ENCODE assay signal across 8 cellular contexts in genomic region chr11:57530215-57530595, GRCh38. TPM values are rescaled to one million over a fixed set of nuclear protein-coding genes. Genes with fewer than 3 reads are reported as not detected.
DNase-seq lines count a peak whose midpoint lies in the region; ATAC-seq and TF ChIP-seq lines count a peak whose summit lies in the region.

No MANE protein-coding gene starts in this region.

- peak overlapping the region; percentile 21 for H3K9ac ChIP-seq in rectal smooth muscle tissue (ENCODE audit: low read length)

- H3K4me3 ChIP-seq in H7 (ENCODE audit: insufficient read depth, low read depth, low read length), result peak overlapping the region; percentile 64
- H3K4me3 ChIP-seq in fibroblast of villous mesenchyme (ENCODE audit: low read depth, low read length), result peak overlapping the region; percentile 74
- peak overlapping the region; percentile 86 for H3K4me3 ChIP-seq in rectal smooth muscle tissue (ENCODE audit: low read length)

- H3K4me1 Mint-ChIP-seq in T-cell, result peaks cover 32 to 38% (median 37%) of the 10 kb centered on the region in 3 donors

- CTCF ChIA-PET in T-cell (lab: Charles Lee) (interaction anchor here (0.5 to 7.9 kb wide), 9 partner anchors 9 to 270 kb away, joined by 3 to 126 read pairs (median 7); partner anchors contain the start of genes SSRP1 (in 1 of the 2) and UBE2L6 (in 1 of the 2)), GM10248 (lab: Yijun Ruan, JAX) (interaction anchor here (1.5 to 10.0 kb wide), 5 partner anchors 13 to 177 kb away, joined by 3 to 247 read pairs (median 114); partner anchors contain the start of genes RTN4RL2 and SLC43A1)

- no peaks in the 10 kb centered on the region for H3K27me3 ChIP-seq in H7 (ENCODE audit: control insufficient read depth, insufficient read depth, low read length)
- no peaks in the 10 kb centered on the region for H3K27me3 ChIP-seq in rectal smooth muscle tissue (ENCODE audit: control insufficient read depth, insufficient read depth, low read length)

- H3K36me3 Mint-ChIP-seq in T-cell, result peaks cover 5% of the 10 kb centered on the region

- POLR2A ChIA-PET in T-cell (lab: Charles Lee) (no interaction called here), GM10248 (lab: Yijun Ruan, JAX) (no interaction called here)

- no peak for TF ChIP-seq CTCF in fibroblast of villous mesenchyme (IDR thresholded peaks at IDR 0.05; ENCODE audit: insufficient read depth, low read depth, low read length)
- no peak for TF ChIP-seq CTCF in GM10248 (IDR thresholded peaks at IDR 0.05; ENCODE audit: control extremely low read depth, extremely low read depth, low read depth, missing control alignments)

- ATAC-seq in T-cell (replicated peaks in 1 of 4) (no peak), HG03571 (IDR thresholded peaks at IDR 0.05; ENCODE audit: unreplicated experiment) (no peak)

- peaks cover 10% of the 10 kb centered on the region for H3K4me1 ChIP-seq in rectal smooth muscle tissue (ENCODE audit: control insufficient read depth, insufficient read depth, low read length)

- H3K36me3 ChIP-seq in H7 (replicated peaks; ENCODE audit: control insufficient read depth, insufficient read depth, low read length), result peaks cover 4% of the 10 kb centered on the region
- H3K36me3 ChIP-seq in rectal smooth muscle tissue (ENCODE audit: control insufficient read depth, insufficient read depth, low read length), result no peaks in the 10 kb centered on the region

- peak overlapping the region; percentile 96 for H3K27ac Mint-ChIP-seq in T-cell

- no peaks in the 10 kb centered on the region for H3K9me3 Mint-ChIP-seq in T-cell

- H3K27me3 Mint-ChIP-seq in T-cell, result no peaks in the 10 kb centered on the region

- DNase-seq in H7 (no peak), T-cell (peak in 2 of 34 experiments; percentile 2 to 12), fibroblast of villous mesenchyme (ENCODE audit: low read depth) (no peak), GM10248 (ENCODE audit: extremely low spot score) (no peak), hepatic stellate cell (ENCODE audit: low spot score) (no peak), SHP77 treated with DMSO at 0.1 percent for 48 hours (lab: John Stamatoyannopoulos, UW) (no peak)

- H3K4me3 Mint-ChIP-seq in T-cell, result peak overlapping the region; percentile 89 to 97 (median 91)

- peak overlapping the region; percentile 65 for H3K27ac ChIP-seq in rectal smooth muscle tissue (ENCODE audit: low read depth, low read length)

RNA-seq across cellular contexts. Expression of gene TIMM10, which starts 0.3 kb away (rescaled TPM):
- total RNA-seq in H7 (2014; rRNA removed; shearing (Covaris generic)), result 58.6 and 73.3 TPM in 2 replicates
- total RNA-seq in T-cell (10 to 100 TPM; 20.7 to 33.2 (median 26.2) TPM), fibroblast of villous mesenchyme (27.7 and 39.3 TPM in 2 replicates)

RNA-seq across cellular contexts. Expression of gene SMTNL1, which starts 7.2 kb away (rescaled TPM):
- total RNA-seq in H7 (2014; rRNA removed; shearing (Covaris generic)), result not detected in 2 replicates
- not detected for total RNA-seq in T-cell
- not detected in 2 replicates for total RNA-seq in fibroblast of villous mesenchyme

RNA-seq across cellular contexts. Expression of gene SLC43A1, which starts 14.7 kb away (rescaled TPM):
- 30.7 and 33.1 TPM in 2 replicates for total RNA-seq in H7 (2014; rRNA removed; shearing (Covaris generic))
- 10 to 100 TPM in 4 of 5 donors, 1 to 10 TPM in 1; 8.8 to 31.6 (median 25.1) TPM for total RNA-seq in T-cell
- 6.0 and 9.3 TPM in 2 replicates for total RNA-seq in fibroblast of villous mesenchyme

RNA-seq across cellular contexts. Expression of gene UBE2L6, which starts 37.3 kb away (rescaled TPM):
- 9.5 and 17.6 TPM in 2 replicates for total RNA-seq in H7 (2014; rRNA removed; shearing (Covaris generic))
- 10 to 100 TPM; 61.7 to 97.2 (median 80.3) TPM for total RNA-seq in T-cell
- 60.9 and 73.0 TPM in 2 replicates for total RNA-seq in fibroblast of villous mesenchyme
